Comparison of ENCODE assay signal across 1 cellular context in genomic region chr19:14136509-14137281, GRCh38.
TF ChIP-seq lines count a peak whose summit lies in the region.

TSS of gene ASF1B (minus strand) at chr19:14136589. CDS start at chr19:14136456, 133 bp downstream.

TF ChIP-seq in HepG2, 621 proteins besides CTCF, POLR2A, EP300 and RAD21 (continued from another document and continues in another):
- TF ChIP-seq, protein P1, sequence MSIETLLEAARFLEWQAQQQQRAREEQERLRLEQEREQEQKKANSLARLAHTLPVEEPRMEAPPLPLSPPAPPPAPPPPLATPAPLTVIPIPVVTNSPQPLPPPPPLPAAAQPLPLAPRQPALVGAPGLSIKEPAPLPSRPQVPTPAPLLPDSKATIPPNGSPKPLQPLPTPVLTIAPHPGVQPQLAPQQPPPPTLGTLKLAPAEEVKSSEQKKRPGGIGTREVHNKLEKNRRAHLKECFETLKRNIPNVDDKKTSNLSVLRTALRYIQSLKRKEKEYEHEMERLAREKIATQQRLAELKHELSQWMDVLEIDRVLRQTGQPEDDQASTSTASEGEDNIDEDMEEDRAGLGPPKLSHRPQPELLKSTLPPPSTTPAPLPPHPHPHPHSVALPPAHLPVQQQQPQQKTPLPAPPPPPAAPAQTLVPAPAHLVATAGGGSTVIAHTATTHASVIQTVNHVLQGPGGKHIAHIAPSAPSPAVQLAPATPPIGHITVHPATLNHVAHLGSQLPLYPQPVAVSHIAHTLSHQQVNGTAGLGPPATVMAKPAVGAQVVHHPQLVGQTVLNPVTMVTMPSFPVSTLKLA (IDR thresholded peaks at IDR 0.05): peak; percentile 73
- TF ChIP-seq PCBP1 (IDR thresholded peaks at IDR 0.05; ENCODE audit: borderline replicate concordance, low read depth, low read length) (0 out of 2 replicates have a peak, but pooled peaks have one; percentile 24), SCMH1 (CRISPR knock-in tag; IDR thresholded peaks at IDR 0.05; ENCODE audit: borderline replicate concordance) (no peak), HNRNPK (IDR thresholded peaks at IDR 0.05; ENCODE audit: low read depth, low read length, poor library complexity, severe bottlenecking) (peak; percentile 49), IRF1 (CRISPR knock-in tag; IDR thresholded peaks at IDR 0.05; ENCODE audit: low read depth) (no peak; the same call in 1 of the 2 replicates), REL (CRISPR knock-in tag; conservative IDR thresholded peaks at IDR 0.05) (peak; percentile 97), CREM (IDR thresholded peaks at IDR 0.05) (peak; percentile 72), CREM (CRISPR knock-in tag; IDR thresholded peaks at IDR 0.05) (no peak), PRDM10 (CRISPR knock-in tag; IDR thresholded peaks at IDR 0.05; ENCODE audit: low read depth) (peak; percentile 31; the same call in 1 of the 2 replicates), SIN3A (IDR thresholded peaks at IDR 0.05; ENCODE audit: borderline replicate concordance, low read depth, low read length) (peak; percentile 99), HDAC2 (CRISPR knock-in tag; IDR thresholded peaks at IDR 0.05) (peak; percentile 60; the same call in 1 of the 2 replicates), ZNF780A (CRISPR knock-in tag; IDR thresholded peaks at IDR 0.05) (peak; percentile 86), ZNF484 (CRISPR knock-in tag; IDR thresholded peaks at IDR 0.05; ENCODE audit: borderline replicate concordance, low read depth) (0 out of 2 replicates have a peak, but pooled peaks have one; percentile 10), KLF13 (CRISPR knock-in tag; IDR thresholded peaks at IDR 0.05) (no peak), ZNF138 (CRISPR knock-in tag; IDR thresholded peaks at IDR 0.05; ENCODE audit: low read depth) (peak; percentile 22; the same call in 1 of the 2 replicates), ZNF749 (CRISPR knock-in tag; IDR thresholded peaks at IDR 0.05; ENCODE audit: borderline replicate concordance) (0 out of 2 replicates have a peak, but pooled peaks have one; percentile 31), MXD4 (CRISPR knock-in tag; IDR thresholded peaks at IDR 0.05) (peak; percentile 68), ZNF343 (CRISPR knock-in tag; IDR thresholded peaks at IDR 0.05) (0 out of 2 replicates have a peak, but pooled peaks have one; percentile 10), HES4 (CRISPR knock-in tag; IDR thresholded peaks at IDR 0.05; ENCODE audit: borderline replicate concordance) (peak; percentile 87; the same call in 1 of the 2 replicates), ZNF710 (CRISPR knock-in tag; IDR thresholded peaks at IDR 0.05; ENCODE audit: borderline replicate concordance) (no peak), STAT5B (CRISPR knock-in tag; IDR thresholded peaks at IDR 0.05) (no peak), ZNF776 (CRISPR knock-in tag; IDR thresholded peaks at IDR 0.05) (peak; percentile 77; the same call in 1 of the 2 replicates), NAIF1 (CRISPR knock-in tag; IDR thresholded peaks at IDR 0.05; ENCODE audit: borderline replicate concordance) (0 out of 2 replicates have a peak, but pooled peaks have one; percentile 28), KDM2A (CRISPR knock-in tag; IDR thresholded peaks at IDR 0.05; ENCODE audit: borderline replicate concordance, low read depth) (peak; percentile 46), XRCC5 (optimal IDR thresholded peaks at IDR 0.05; ENCODE audit: low read length) (peak; percentile 77), ZNF598 (CRISPR knock-in tag; IDR thresholded peaks at IDR 0.05; ENCODE audit: borderline replicate concordance) (0 out of 2 replicates have a peak, but pooled peaks have one; percentile 77), ZNF274 (CRISPR knock-in tag; IDR thresholded peaks at IDR 0.05) (no peak), ZBTB25 (CRISPR knock-in tag; IDR thresholded peaks at IDR 0.05) (peak; percentile 78), NFIB (CRISPR knock-in tag; IDR thresholded peaks at IDR 0.05; ENCODE audit: borderline replicate concordance) (no peak), ZNF670 (CRISPR knock-in tag; IDR thresholded peaks at IDR 0.05; ENCODE audit: borderline replicate concordance) (no peak), SP4 (CRISPR knock-in tag; IDR thresholded peaks at IDR 0.05) (peak; percentile 97), ZNF569 (CRISPR knock-in tag; IDR thresholded peaks at IDR 0.05; ENCODE audit: borderline replicate concordance) (peak; percentile 87; the same call in 1 of the 2 replicates), CBFB (CRISPR knock-in tag; IDR thresholded peaks at IDR 0.05) (0 out of 2 replicates have a peak, but pooled peaks have one; percentile 6), ZBTB3 (CRISPR knock-in tag; IDR thresholded peaks at IDR 0.05; ENCODE audit: borderline replicate concordance, low read depth) (0 out of 2 replicates have a peak, but pooled peaks have one; percentile 36), ZNF530 (CRISPR knock-in tag; IDR thresholded peaks at IDR 0.05; ENCODE audit: low read depth) (no peak), CENPT (CRISPR knock-in tag; IDR thresholded peaks at IDR 0.05; ENCODE audit: low read depth) (peak; percentile 88; the same call in 1 of the 2 replicates), RNF2 (conservative IDR thresholded peaks at IDR 0.05; ENCODE audit: low read depth) (peak; percentile 80), BRCA1 (CRISPR knock-in tag; IDR thresholded peaks at IDR 0.05) (0 out of 2 replicates have a peak, but pooled peaks have one; percentile 39), FOXA3 (CRISPR knock-in tag; IDR thresholded peaks at IDR 0.05) (peak; percentile 61), HCFC1 (IDR thresholded peaks at IDR 0.05; ENCODE audit: low read depth, low read length) (no peak; the same call in 1 of the 2 replicates), ZNF775 (CRISPR knock-in tag; IDR thresholded peaks at IDR 0.05; ENCODE audit: borderline replicate concordance) (no peak), IRF2 (CRISPR knock-in tag; IDR thresholded peaks at IDR 0.05) (peak; percentile 37; the same call in 1 of the 2 replicates), MYC (CRISPR knock-in tag; IDR thresholded peaks at IDR 0.05; ENCODE audit: borderline replicate concordance) (peak; percentile 55; the same call in 1 of the 2 replicates), GPN1 (CRISPR knock-in tag; IDR thresholded peaks at IDR 0.05; ENCODE audit: borderline replicate concordance) (no peak)
- TF ChIP-seq, protein P2, sequence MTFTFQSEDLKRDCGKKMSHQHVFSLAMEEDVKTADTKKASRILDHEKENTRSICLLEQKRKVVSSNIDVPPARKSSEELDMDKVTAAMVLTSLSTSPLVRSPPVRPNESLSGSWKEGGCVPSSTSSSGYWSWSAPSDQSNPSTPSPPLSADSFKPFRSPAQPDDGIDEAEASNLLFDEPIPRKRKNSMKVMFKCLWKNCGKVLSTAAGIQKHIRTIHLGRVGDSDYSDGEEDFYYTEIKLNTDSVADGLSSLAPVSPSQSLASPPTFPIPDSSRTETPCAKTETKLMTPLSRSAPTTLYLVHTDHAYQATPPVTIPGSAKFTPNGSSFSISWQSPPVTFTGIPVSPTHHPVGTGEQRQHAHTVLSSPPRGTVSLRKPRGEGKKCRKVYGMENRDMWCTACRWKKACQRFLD (CRISPR knock-in tag; IDR thresholded peaks at IDR 0.05; ENCODE audit: borderline replicate concordance): peak; percentile 5; the same call in 1 of the 2 replicates
- TF ChIP-seq, protein P3, sequence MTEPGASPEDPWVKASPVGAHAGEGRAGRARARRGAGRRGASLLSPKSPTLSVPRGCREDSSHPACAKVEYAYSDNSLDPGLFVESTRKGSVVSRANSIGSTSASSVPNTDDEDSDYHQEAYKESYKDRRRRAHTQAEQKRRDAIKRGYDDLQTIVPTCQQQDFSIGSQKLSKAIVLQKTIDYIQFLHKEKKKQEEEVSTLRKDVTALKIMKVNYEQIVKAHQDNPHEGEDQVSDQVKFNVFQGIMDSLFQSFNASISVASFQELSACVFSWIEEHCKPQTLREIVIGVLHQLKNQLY (CRISPR knock-in tag; IDR thresholded peaks at IDR 0.05): peak; percentile 9; the same call in 1 of the 2 replicates
- TF ChIP-seq, protein P4, sequence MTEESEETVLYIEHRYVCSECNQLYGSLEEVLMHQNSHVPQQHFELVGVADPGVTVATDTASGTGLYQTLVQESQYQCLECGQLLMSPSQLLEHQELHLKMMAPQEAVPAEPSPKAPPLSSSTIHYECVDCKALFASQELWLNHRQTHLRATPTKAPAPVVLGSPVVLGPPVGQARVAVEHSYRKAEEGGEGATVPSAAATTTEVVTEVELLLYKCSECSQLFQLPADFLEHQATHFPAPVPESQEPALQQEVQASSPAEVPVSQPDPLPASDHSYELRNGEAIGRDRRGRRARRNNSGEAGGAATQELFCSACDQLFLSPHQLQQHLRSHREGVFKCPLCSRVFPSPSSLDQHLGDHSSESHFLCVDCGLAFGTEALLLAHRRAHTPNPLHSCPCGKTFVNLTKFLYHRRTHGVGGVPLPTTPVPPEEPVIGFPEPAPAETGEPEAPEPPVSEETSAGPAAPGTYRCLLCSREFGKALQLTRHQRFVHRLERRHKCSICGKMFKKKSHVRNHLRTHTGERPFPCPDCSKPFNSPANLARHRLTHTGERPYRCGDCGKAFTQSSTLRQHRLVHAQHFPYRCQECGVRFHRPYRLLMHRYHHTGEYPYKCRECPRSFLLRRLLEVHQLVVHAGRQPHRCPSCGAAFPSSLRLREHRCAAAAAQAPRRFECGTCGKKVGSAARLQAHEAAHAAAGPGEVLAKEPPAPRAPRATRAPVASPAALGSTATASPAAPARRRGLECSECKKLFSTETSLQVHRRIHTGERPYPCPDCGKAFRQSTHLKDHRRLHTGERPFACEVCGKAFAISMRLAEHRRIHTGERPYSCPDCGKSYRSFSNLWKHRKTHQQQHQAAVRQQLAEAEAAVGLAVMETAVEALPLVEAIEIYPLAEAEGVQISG (CRISPR knock-in tag; IDR thresholded peaks at IDR 0.05): peak; percentile 71
- TF ChIP-seq, protein P5, sequence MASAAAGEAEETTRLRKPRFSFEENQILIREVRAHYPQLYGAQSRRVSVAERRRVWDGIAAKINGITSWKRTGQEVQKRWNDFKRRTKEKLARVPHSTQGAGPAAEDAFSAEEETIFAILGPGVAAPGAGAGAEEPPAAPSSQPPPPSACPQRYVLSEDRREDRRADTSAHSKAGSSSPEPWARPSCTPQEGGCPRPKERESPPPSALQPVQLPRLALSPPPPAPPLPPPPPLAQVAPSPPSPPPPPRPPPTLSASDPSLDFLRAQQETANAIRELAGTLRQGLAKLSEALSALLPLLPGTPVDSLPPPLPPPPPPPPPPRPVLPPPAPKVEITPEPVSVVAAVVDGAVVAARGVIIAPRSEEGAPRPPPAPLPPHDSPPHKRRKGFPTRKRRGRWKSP (CRISPR knock-in tag; IDR thresholded peaks at IDR 0.05): peak; percentile 96
- TF ChIP-seq, protein P6, sequence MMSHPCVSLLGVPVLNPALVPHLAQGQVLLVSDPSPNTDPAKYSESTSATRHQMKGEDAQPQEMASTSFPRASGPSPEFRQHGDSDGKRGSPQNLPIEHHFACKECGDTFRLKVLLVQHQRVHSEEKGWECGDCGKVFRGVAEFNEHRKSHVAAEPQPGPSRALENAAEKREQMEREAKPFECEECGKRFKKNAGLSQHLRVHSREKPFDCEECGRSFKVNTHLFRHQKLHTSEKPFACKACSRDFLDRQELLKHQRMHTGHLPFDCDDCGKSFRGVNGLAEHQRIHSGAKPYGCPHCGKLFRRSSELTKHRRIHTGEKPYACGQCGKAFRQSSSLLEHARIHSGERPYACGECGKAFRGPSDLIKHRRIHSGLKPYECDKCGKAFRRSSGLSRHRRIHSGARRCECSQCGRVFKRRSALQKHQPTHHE (CRISPR knock-in tag; IDR thresholded peaks at IDR 0.05; ENCODE audit: borderline replicate concordance): peak; percentile 35; the same call in 1 of the 2 replicates
